Comparison of ENCODE assay signal across 18 cellular contexts in genomic region chr9:3769646-3770045, GRCh38.
DNase-seq lines count a peak whose midpoint lies in the region; ATAC-seq, FAIRE-seq and TF ChIP-seq lines count a peak whose summit lies in the region.
"Had no signal": no experiment of that assay in that cellular context is flagged by ENCODE, and none has a peak within 500 bp of the region (broad histone marks: within the 10 kb centered on the region; RNA-seq: fewer than 3 reads in every experiment).

No MANE protein-coding gene starts in this region.

- no peak for FAIRE-seq in K562 (lab: Jason Lieb, UNC)
- FAIRE-seq: G401.6, HTR-8/SVneo had no signal

- DNase-seq in IMR-90 (no peak), K562 (ENCODE audit: extremely low read depth in 1 of 4, low spot score in 3 of 4) (peak in 1 of 4 experiments; percentile 5), vagina (ENCODE audit: extremely low spot score in 2 of 2) (no peak), LoVo (ENCODE audit: low spot score) (no peak), NCI-H82 (lab: John Stamatoyannopoulos, UW) (no peak), AG20443 (ENCODE audit: low spot score) (no peak)
- DNase-seq: DND-41, NCI-H1436, NCI-H2029, NCI-H2171, NCI-H446 treated with DMSO at 0.1 percent for 48 hours had no signal

- no peak overlapping the region for H3K14ac ChIP-seq in IMR-90 (replicated peaks; ENCODE audit: low read depth, low read length)

- H4K8ac ChIP-seq in IMR-90 (ENCODE audit: low read depth in 2 of 2, low read length in 2 of 2), result no peak overlapping the region

- H3K9ac ChIP-seq in IMR-90 (ENCODE audit: low read depth, low read length), result no peak overlapping the region
- H3K9ac ChIP-seq in K562 (ENCODE audit: insufficient read depth in 1 of 2, low read depth in 2 of 2, low read length in 2 of 2), result no peak overlapping the region
- no peak overlapping the region for H3K9ac ChIP-seq in mucosa of rectum (ENCODE audit: low read depth in 1 of 2, low read length in 2 of 2)

- intact Hi-C loops in IMR-90 (cut with micrococcal nuclease), result loop anchor here (10.0 kb wide), 1 partner anchor 65 kb away; no protein-coding TSS in a partner anchor
- intact Hi-C loops in K562 (cut with micrococcal nuclease), result no loop called here
- intact Hi-C loops in vagina (cut with DNase I), result no loop called here

- WGBS in IMR-90 (ENCODE audit: extremely low coverage in 2 of 2, insufficient read length in 1 of 2), 2 experiments, result no CpG with 5 or more reads among the region's 4 CpGs
- 0% methylated on average over 2 of the region's 4 CpGs for WGBS in K562 (ENCODE audit: insufficient coverage, low coverage, missing lambda C conversion rate)

- H2BK15ac ChIP-seq in IMR-90 (ENCODE audit: low read depth, low read length), result no peak overlapping the region

- no peak for ATAC-seq in IMR-90 (ENCODE audit: low read depth)
- ATAC-seq in K562, result peak; percentile 41; the same call in 2 of the 3 replicates
- ATAC-seq: GM23338, HCT116, Panc1 had no signal

- no peak overlapping the region for H2BK120ac ChIP-seq in IMR-90 (ENCODE audit: low read depth, low read length)

- TF ChIP-seq RAD21 in IMR-90 (IDR thresholded peaks at IDR 0.05; ENCODE audit: low read length) (no peak), K562 (CRISPR knock-in tag; conservative IDR thresholded peaks at IDR 0.05 in 1 of 2, IDR thresholded peaks at IDR 0.05 in 1 of 2) (no peak)

- TF ChIP-seq CTCF in IMR-90 (conservative IDR thresholded peaks at IDR 0.05; ENCODE audit: low read depth, low read length), result no peak
- TF ChIP-seq CTCF in K562 (IDR thresholded peaks at IDR 0.05 in 2 of 3, conservative IDR thresholded peaks at IDR 0.05 in 1 of 3; ENCODE audit: insufficient read depth in 2 of 3, low read depth in 1 of 3, low read length in 3 of 3), result no peak
- no peak for TF ChIP-seq CTCF in vagina (IDR thresholded peaks at IDR 0.05)

- CTCF ChIA-PET in IMR-90 (lab: Yijun Ruan, JAX), result no interaction called here
- CTCF ChIA-PET in K562 (lab: Yijun Ruan, JAX; ENCODE audit: low intra/inter-chr PET ratio), result no interaction called here

- no peak overlapping the region for H3K27ac ChIP-seq in IMR-90 (ENCODE audit: insufficient read depth, low read length)
- no peak overlapping the region; the same call in 2 of the 3 replicates for H3K27ac ChIP-seq in K562 (ENCODE audit: extremely low read depth, low read depth, low read length)
- peak overlapping the region; percentile 29 to 38 for H3K27ac ChIP-seq in mucosa of rectum (ENCODE audit: low read depth in 2 of 2, low read length in 2 of 2)
- peak overlapping the region; percentile 29 for H3K27ac ChIP-seq in vagina
- H3K27ac ChIP-seq: HL-60 had no signal

- POLR2A ChIA-PET in IMR-90 (lab: Charles Lee; ENCODE audit: unreplicated experiment) (no interaction called here), K562 (lab: Yijun Ruan, JAX) (interaction anchor here (0.9 kb wide), 1 partner anchor 9 kb away, joined by 3 read pairs; no protein-coding TSS in a partner anchor)

- TF ChIP-seq POLR2A in IMR-90 (IDR thresholded peaks at IDR 0.05; ENCODE audit: low read depth, low read length) (no peak), K562 (conservative IDR thresholded peaks at IDR 0.05) (no peak), vagina (IDR thresholded peaks at IDR 0.05) (no peak)

- in situ Hi-C loops in IMR-90 (cut with MboI; ENCODE audit: low sequenced_read_pairs) (no loop called here), K562 (cut with MboI) (no loop called here)

- H2AK5ac ChIP-seq in IMR-90 (ENCODE audit: low read depth, low read length), result no peak overlapping the region

- no peak overlapping the region for H3K4ac ChIP-seq in IMR-90 (ENCODE audit: low read depth, low read length)

- no peak overlapping the region for H3K56ac ChIP-seq in IMR-90 (ENCODE audit: extremely low read depth, insufficient read depth, low read length)

- H3K36me3 ChIP-seq in IMR-90 (ENCODE audit: control insufficient read depth, insufficient read depth, low read length) (no peaks in the 10 kb centered on the region), K562 (ENCODE audit: control insufficient read depth, insufficient read depth, low read length) (no peaks in the 10 kb centered on the region), mucosa of rectum (ENCODE audit: control insufficient read depth in 2 of 2, insufficient read depth in 2 of 2, low read length in 2 of 2) (no peaks in the 10 kb centered on the region), vagina (no peaks in the 10 kb centered on the region)

- H3K4me2 ChIP-seq in IMR-90 (ENCODE audit: low read depth, low read length) (no peak overlapping the region), K562 (ENCODE audit: insufficient read depth, low read length) (0 out of 2 replicates have a peak overlapping the region, but pooled peaks have one; percentile 18)
- H3K4me2 ChIP-seq: GM23338 had no signal

- H3K9me1 ChIP-seq in IMR-90 (ENCODE audit: insufficient read depth, low read length) (no peaks in the 10 kb centered on the region), K562 (ENCODE audit: control insufficient read depth, insufficient read depth, low read length) (no peaks in the 10 kb centered on the region)

- H3K23ac ChIP-seq in IMR-90 (ENCODE audit: low read depth, low read length), result no peak overlapping the region

- H3K9me3 ChIP-seq in IMR-90 (ENCODE audit: control insufficient read depth, insufficient read depth, low read length) (no peaks in the 10 kb centered on the region), K562 (replicated peaks; ENCODE audit: control insufficient read depth, insufficient read depth, low read depth, low read length) (no peaks in the 10 kb centered on the region), mucosa of rectum (ENCODE audit: control insufficient read depth in 2 of 2, low read length in 2 of 2) (no peaks in the 10 kb centered on the region), vagina (no peaks in the 10 kb centered on the region)

- peak overlapping the region; percentile 3; the same call in 1 of the 2 replicates for H2BK20ac ChIP-seq in IMR-90 (ENCODE audit: low read depth, low read length)

- no peak overlapping the region for H3K18ac ChIP-seq in IMR-90 (ENCODE audit: low read depth, low read length)

- no peaks in the 10 kb centered on the region for H3K4me1 ChIP-seq in IMR-90 (ENCODE audit: control insufficient read depth, insufficient read depth, low read length)
- H3K4me1 ChIP-seq in K562 (replicated peaks in 1 of 2; ENCODE audit: control insufficient read depth in 2 of 2, insufficient read depth in 2 of 2, low read length in 2 of 2), result no peaks in the 10 kb centered on the region
- no peaks in the 10 kb centered on the region for H3K4me1 ChIP-seq in mucosa of rectum (ENCODE audit: control insufficient read depth in 2 of 2, insufficient read depth in 2 of 2, low read length in 2 of 2)
- H3K4me1 ChIP-seq in vagina, result peaks cover 6% of the 10 kb centered on the region

- H3K79me2 ChIP-seq in K562 (ENCODE audit: control insufficient read depth, insufficient read depth, low read length), result no peaks in the 10 kb centered on the region

- no peaks in the 10 kb centered on the region for H3K79me1 ChIP-seq in IMR-90 (ENCODE audit: low read depth in 1 of 2, low read length in 2 of 2)

- TF ChIP-seq EP300 in K562 (IDR thresholded peaks at IDR 0.05; ENCODE audit: low read length), result no peak

- H4K91ac ChIP-seq in IMR-90 (ENCODE audit: insufficient read depth, low read depth, low read length), result no peak overlapping the region

- H4K20me1 ChIP-seq in IMR-90 (ENCODE audit: insufficient read depth, low read length) (no peaks in the 10 kb centered on the region), K562 (replicated peaks; ENCODE audit: control insufficient read depth, insufficient read depth, low read length) (no peaks in the 10 kb centered on the region)

- BruUV-seq in IMR-90 (replicated peaks; lab: Mats Ljungman, UMichigan) (no TSS peak), K562 (replicated peaks; lab: Mats Ljungman, UMichigan) (no TSS peak)

- no peak overlapping the region for H2BK5ac ChIP-seq in IMR-90 (ENCODE audit: low read depth, low read length, poor library complexity, severe bottlenecking)

- H3K4me3 ChIP-seq in IMR-90 (ENCODE audit: insufficient read depth, low read depth, low read length), result no peak overlapping the region
- H3K4me3 ChIP-seq in K562, result no peak overlapping the region
- H3K4me3 ChIP-seq in mucosa of rectum (ENCODE audit: low read length in 2 of 2), result no peak overlapping the region
- no peak overlapping the region for H3K4me3 ChIP-seq in vagina
- H3K4me3 ChIP-seq: GM23338 had no signal

- H2AFZ ChIP-seq in IMR-90 (replicated peaks; ENCODE audit: low read length, poor library complexity) (no peak overlapping the region), K562 (ENCODE audit: low read depth, low read length) (no peak overlapping the region)
- H2AFZ ChIP-seq: GM23338 had no signal

- no peak overlapping the region for H2AK9ac ChIP-seq in IMR-90 (replicated peaks; ENCODE audit: low read depth, low read length, poor library complexity)

- no peak overlapping the region for H4K5ac ChIP-seq in IMR-90 (ENCODE audit: low read depth, low read length)

- dilution Hi-C loops in IMR-90 (cut with HindIII; ENCODE audit: low sequenced_read_pairs, unreplicated experiment), result no loop called here

- H3K27me3 ChIP-seq in IMR-90 (ENCODE audit: control insufficient read depth, insufficient read depth, low read length) (peaks cover 1% of the 10 kb centered on the region; the same call in 1 of the 2 replicates), K562 (ENCODE audit: control insufficient read depth in 2 of 2, insufficient read depth in 2 of 2, low read length in 2 of 2) (no peaks in the 10 kb centered on the region), mucosa of rectum (ENCODE audit: control insufficient read depth in 2 of 2, insufficient read depth in 2 of 2, low read length in 2 of 2) (no peaks in the 10 kb centered on the region), vagina (no peaks in the 10 kb centered on the region)

TF ChIP-seq in IMR-90, 13 proteins besides CTCF, POLR2A, EP300 and RAD21:
- TF ChIP-seq MAFK (IDR thresholded peaks at IDR 0.05; ENCODE audit: low read depth, low read length) (no peak), BHLHE40 (IDR thresholded peaks at IDR 0.05; ENCODE audit: low read depth, low read length) (no peak)

Comparison
In these comparisons a context has a peak if more than half of its experiments do, and no peak if none do; other contexts are left out.
1. H3K27ac ChIP-seq: peak in mucosa of rectum (2 of 2) and vagina (single experiment); none in IMR-90 (single experiment) and K562 (single experiment).